In the genomic region with DNA sequence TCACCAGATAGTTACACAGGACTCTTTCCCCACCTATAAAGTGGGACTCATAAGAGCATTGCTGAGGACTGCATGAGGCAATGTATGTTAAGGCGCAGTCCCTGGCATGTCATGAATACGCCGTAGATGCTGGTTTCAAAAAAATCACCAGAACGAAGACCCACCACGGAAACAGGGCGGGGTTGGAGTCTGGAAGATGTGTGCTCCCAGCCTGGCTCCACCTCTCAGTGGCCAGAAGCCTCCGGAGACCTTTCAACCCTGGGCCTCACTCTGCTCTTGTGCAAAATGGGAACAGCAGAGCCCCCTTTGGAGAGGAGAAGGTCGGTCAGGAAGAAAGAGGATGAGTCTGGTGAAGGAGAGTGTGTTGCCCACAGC, we compare ENCODE assay signal across 19 cellular contexts.
"Had no signal": no experiment of that assay in that cellular context is flagged by ENCODE, and none has a peak within 500 bp of the region (broad histone marks: within the 10 kb centered on the region; RNA-seq: fewer than 3 reads in every experiment).

No MANE protein-coding gene starts in this region.

- H3K4me3 ChIP-seq: body of pancreas, esophagus muscularis mucosa, hepatocyte, smooth muscle cell had no signal

- DNase-seq: activated CD4-positive, alpha-beta memory T cell treated with anti-CD3 and anti-CD28 coated beads for 36 hours; activated gamma-delta T cell; activated T-cell treated with anti-CD3 and anti-CD28 coated beads, Interleukin-2, amount 50 U/mL, for 4 hours; amygdala; central memory CD4-positive, alpha-beta T cell; cortex of kidney; effector CD4-positive, alpha-beta T cell; islet precursor cell; naive B cell; stimulated activated naive CD8-positive, alpha-beta T cell treated with anti-CD3 and anti-CD28 coated beads, Interleukin-15, amount 100 ng/mL, for 72 hours; T-helper 1 cell; T1000 had no signal

- H3K36me3 ChIP-seq: esophagus muscularis mucosa, neutrophil had no signal

- H3K4me2 ChIP-seq: hepatocyte, smooth muscle cell had no signal

- H3K79me2 ChIP-seq: hepatocyte had no signal

- FAIRE-seq: urothelium cell line had no signal

- H3K9me3 ChIP-seq: body of pancreas, esophagus muscularis mucosa, neutrophil had no signal

- H3K27ac ChIP-seq: body of pancreas, esophagus muscularis mucosa, hepatocyte, neutrophil, VCaP had no signal

- H2AFZ ChIP-seq: hepatocyte had no signal

- H3K27me3 ChIP-seq: body of pancreas, esophagus muscularis mucosa, hepatocyte had no signal
